Comparison of ENCODE assay signal across 17 cellular contexts in the genomic region with DNA sequence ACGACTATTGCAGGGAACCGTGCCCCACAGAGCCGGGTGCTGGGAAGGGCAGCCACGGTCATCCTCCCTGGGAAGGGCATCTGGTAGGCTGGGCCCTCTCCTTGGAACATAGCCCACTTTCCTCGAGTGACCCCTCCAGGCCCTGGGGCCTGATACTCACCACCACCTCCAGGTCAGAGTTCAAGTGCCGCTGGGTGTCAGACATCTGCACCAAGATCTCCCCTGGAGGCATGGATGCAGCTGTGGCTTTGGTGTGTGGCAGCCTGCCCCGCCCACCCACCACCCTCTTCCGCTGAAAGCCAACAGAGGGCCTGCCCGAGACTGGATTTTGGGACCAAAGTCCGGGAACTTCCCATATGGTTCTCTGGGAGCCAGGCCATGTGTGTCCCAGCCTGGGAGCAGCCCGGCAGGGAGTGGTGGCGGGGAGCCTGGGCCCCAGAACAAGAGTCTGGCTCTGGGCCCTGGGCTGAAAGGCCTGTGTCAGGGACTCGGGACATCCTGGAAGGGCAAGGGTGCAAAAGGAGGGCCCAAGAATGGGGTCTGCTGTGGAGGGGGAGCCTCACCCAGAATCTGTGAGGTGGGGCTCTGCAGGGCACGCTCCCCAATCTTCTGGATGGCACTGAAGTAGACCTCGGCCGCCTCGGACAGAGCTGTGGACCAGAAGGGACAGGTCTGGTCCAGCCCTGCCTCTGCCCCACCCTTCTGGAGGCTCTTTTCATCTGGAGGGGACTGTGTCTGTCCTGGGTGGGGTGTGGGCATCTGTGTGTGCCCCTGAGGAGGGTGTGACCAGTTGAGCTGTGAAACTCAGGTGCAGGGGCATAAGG. TPM values are rescaled to one million over a fixed set of nuclear protein-coding genes. Genes with fewer than 3 reads are reported as not detected.
DNase-seq lines count a peak whose midpoint lies in the region; ATAC-seq and TF ChIP-seq lines count a peak whose summit lies in the region.
"Had no signal": no experiment of that assay in that cellular context is flagged by ENCODE, and none has a peak within 500 bp of the region (broad histone marks: within the 10 kb centered on the region; RNA-seq: fewer than 3 reads in every experiment).

No MANE protein-coding gene starts in this region.

- no peak overlapping the region for H3K4me3 ChIP-seq in Caco-2 (ENCODE audit: low read depth, low read length)
- no peak overlapping the region for H3K4me3 ChIP-seq in MG63
- no peak overlapping the region for H3K4me3 ChIP-seq in right cardiac atrium (ENCODE audit: low read length)
- H3K4me3 ChIP-seq: psoas muscle had no signal

- peak; percentile 42 to 73 for DNase-seq in Caco-2
- peak; percentile 39 for DNase-seq in MG63
- DNase-seq in right cardiac atrium, result peak in 2 of 3 donors; percentile 59 to 85
- DNase-seq in retina, result peak; percentile 32
- DNase-seq in GM19240 (ENCODE audit: insufficient read length, low spot score), result no peak
- DNase-seq in NK-92 treated with Interleukin-12 subunit alpha and Interleukin-12 subunit beta, amount 100 ng/mL, for 24 hours (lab: John Stamatoyannopoulos, UW), result no peak
- no peak for DNase-seq in hepatic stellate cell (ENCODE audit: low spot score)
- DNase-seq: activated CD4-positive, alpha-beta T cell treated with anti-CD3 and anti-CD28 coated beads, Interleukin-2, amount 50 U/mL, for 1 hour; CD8-positive, alpha-beta memory T cell; Karpas-422; mesenchymal stem cell; NCI-H2081 treated with DMSO at 0.1 percent for 48 hours; psoas muscle; stimulated activated naive CD8-positive, alpha-beta T cell treated with anti-CD3 and anti-CD28 coated beads, Interleukin-15, amount 100 ng/mL, for 72 hours; T-helper 9 cell had no signal

- H3K4me1 Mint-ChIP-seq in Caco-2 (ENCODE audit: low read depth, unreplicated experiment), result peaks cover 22% of the 10 kb centered on the region

- no peak overlapping the region for H3K4me3 Mint-ChIP-seq in Caco-2 (ENCODE audit: unreplicated experiment)
- H3K4me3 Mint-ChIP-seq: activated T-helper 1 cell treated with anti-CD3 and anti-CD28 coated beads, Interleukin-12 subunit alpha, Interleukin-12 subunit beta, Interleukin-2, Interleukin-4 antibody, amounts not matched to agents 30 ng/mL and 10 ng/mL and 1 ng/mL, durations not matched to agents 14 hours and 24 hours and 36 hours had no signal

- no peaks in the 10 kb centered on the region for H3K9me3 ChIP-seq in Caco-2
- no peaks in the 10 kb centered on the region for H3K9me3 ChIP-seq in MG63
- H3K9me3 ChIP-seq in right cardiac atrium (ENCODE audit: control insufficient read depth, low read length), result no peaks in the 10 kb centered on the region
- H3K9me3 ChIP-seq: psoas muscle had no signal

- ATAC-seq in right cardiac atrium (peak; percentile 34 to 73), HG02938 (IDR thresholded peaks at IDR 0.05; ENCODE audit: unreplicated experiment) (no peak)
- ATAC-seq: psoas muscle had no signal

- H3K36me3 ChIP-seq in Caco-2 (ENCODE audit: control insufficient read depth, insufficient read depth, low read length), result peaks cover 2% of the 10 kb centered on the region; the same call in 1 of the 2 replicates
- no peaks in the 10 kb centered on the region for H3K36me3 ChIP-seq in MG63

- peaks cover 9% of the 10 kb centered on the region for H3K9me3 Mint-ChIP-seq in Caco-2 (ENCODE audit: unreplicated experiment)
- H3K9me3 Mint-ChIP-seq: activated T-helper 1 cell treated with anti-CD3 and anti-CD28 coated beads, Interleukin-12 subunit alpha, Interleukin-12 subunit beta, Interleukin-2, Interleukin-4 antibody, amounts not matched to agents 30 ng/mL and 10 ng/mL and 1 ng/mL, durations not matched to agents 14 hours and 24 hours and 36 hours; stimulated activated naive CD8-positive, alpha-beta T cell treated with anti-CD3 and anti-CD28 coated beads, Interleukin-15, amount 100 ng/mL, for 72 hours had no signal

- no TSS peak for BruUV-seq in Caco-2 (replicated peaks; lab: Mats Ljungman, UMichigan)

- H3K4me1 ChIP-seq in Caco-2 (peaks cover 37% of the 10 kb centered on the region), right cardiac atrium (ENCODE audit: control insufficient read depth, insufficient read depth, low read length) (no peaks in the 10 kb centered on the region)
- H3K4me1 ChIP-seq: psoas muscle had no signal

- peaks cover 33% of the 10 kb centered on the region for H3K36me3 Mint-ChIP-seq in Caco-2 (ENCODE audit: insufficient read depth, unreplicated experiment)

- 65% methylated on average over 17 of the region's 17 CpGs for WGBS in right cardiac atrium

- CTCF ChIA-PET in Caco-2 (lab: Charles Lee), result interaction anchor here (1.2 kb wide), 1 partner anchor 56 kb away, joined by 5 read pairs; no protein-coding TSS in a partner anchor

- no peak overlapping the region for H3K27ac ChIP-seq in right cardiac atrium (ENCODE audit: low read length)
- H3K27ac ChIP-seq: psoas muscle had no signal

- H3K27me3 Mint-ChIP-seq in Caco-2 (ENCODE audit: insufficient read depth, unreplicated experiment), result peaks cover 3% of the 10 kb centered on the region
- H3K27me3 Mint-ChIP-seq: CD8-positive, alpha-beta memory T cell; stimulated activated naive CD8-positive, alpha-beta T cell treated with anti-CD3 and anti-CD28 coated beads, Interleukin-15, amount 100 ng/mL, for 72 hours had no signal

- intact Hi-C loops in Caco-2 (cut with micrococcal nuclease; ENCODE audit: unreplicated experiment) (no loop called here), right cardiac atrium (cut with DNase I) (no loop called here)

- POLR2A ChIA-PET in Caco-2 (lab: Charles Lee), result no interaction called here

- H3K27me3 ChIP-seq in Caco-2 (replicated peaks; ENCODE audit: control insufficient read depth, insufficient read depth, low read length) (no peaks in the 10 kb centered on the region), MG63 (no peaks in the 10 kb centered on the region), right cardiac atrium (ENCODE audit: control insufficient read depth, insufficient read depth) (no peaks in the 10 kb centered on the region)

- peak overlapping the region; percentile 75 for H3K27ac Mint-ChIP-seq in Caco-2 (ENCODE audit: unreplicated experiment)
- H3K27ac Mint-ChIP-seq: activated T-helper 1 cell treated with anti-CD3 and anti-CD28 coated beads, Interleukin-12 subunit alpha, Interleukin-12 subunit beta, Interleukin-2, Interleukin-4 antibody, amounts not matched to agents 30 ng/mL and 10 ng/mL and 1 ng/mL, durations not matched to agents 14 hours and 24 hours and 36 hours had no signal

- no peak for TF ChIP-seq CTCF in Caco-2 (IDR thresholded peaks at IDR 0.05; ENCODE audit: insufficient read depth in 1 of 2, low read depth in 1 of 2, low read length in 1 of 2, severe bottlenecking in 1 of 2, unreplicated experiment in 1 of 2)

RNA-seq across cellular contexts. Expression of a gene that starts 2.6 kb away (rescaled TPM):
- total RNA-seq in Caco-2 (2022) (4.4 and 4.9 TPM in 2 replicates), right cardiac atrium (under 1 TPM in 2 of 4 donors, not detected in 2; 0.17 to 0.53 TPM)
- 20.4 and 63.3 TPM in 2 replicates for total RNA-seq in MG63 (2014; rRNA removed; shearing (Covaris generic); ENCODE audit: low replicate concordance)
- 0.20 TPM for polyA plus RNA-seq in right cardiac atrium
- polyA plus RNA-seq: CD8-positive, alpha-beta memory T cell had no signal

RNA-seq across cellular contexts. Expression of a gene that starts 23.9 kb away (rescaled TPM):
- not detected in 2 replicates for total RNA-seq in Caco-2 (2022)
- not detected in 2 replicates for total RNA-seq in MG63 (2014; rRNA removed; shearing (Covaris generic); ENCODE audit: low replicate concordance)
- under 1 TPM in 3 of 4 donors, not detected in 1; 0.41 to 0.68 (median 0.57) TPM for total RNA-seq in right cardiac atrium
- 0.63 TPM for polyA plus RNA-seq in right cardiac atrium
- polyA plus RNA-seq: CD8-positive, alpha-beta memory T cell had no signal

RNA-seq across cellular contexts. Expression of a gene that starts 50.7 kb away (rescaled TPM):
- 40.2 and 41.1 TPM in 2 replicates for total RNA-seq in Caco-2 (2022)
- total RNA-seq in MG63 (2014; rRNA removed; shearing (Covaris generic); ENCODE audit: low replicate concordance), result 7.3 and 21.7 TPM in 2 replicates
- 10 to 100 TPM; 23.8 to 26.5 (median 25.0) TPM for total RNA-seq in right cardiac atrium
- 31.3 TPM for polyA plus RNA-seq in right cardiac atrium

Comparison
In these comparisons a context has a peak if more than half of its experiments do, and no peak if none do; other contexts are left out.
1. DNase-seq: peak in Caco-2 (2 of 2), MG63 (single experiment), right cardiac atrium (2 of 3) and retina (single experiment); none in GM19240 (single experiment), NK-92 treated with Interleukin-12 subunit alpha and Interleukin-12 subunit beta, amount 100 ng/mL, for 24 hours (single experiment) and hepatic stellate cell (single experiment).